ENCODE assay signal across 30 cellular contexts in the genomic region with DNA sequence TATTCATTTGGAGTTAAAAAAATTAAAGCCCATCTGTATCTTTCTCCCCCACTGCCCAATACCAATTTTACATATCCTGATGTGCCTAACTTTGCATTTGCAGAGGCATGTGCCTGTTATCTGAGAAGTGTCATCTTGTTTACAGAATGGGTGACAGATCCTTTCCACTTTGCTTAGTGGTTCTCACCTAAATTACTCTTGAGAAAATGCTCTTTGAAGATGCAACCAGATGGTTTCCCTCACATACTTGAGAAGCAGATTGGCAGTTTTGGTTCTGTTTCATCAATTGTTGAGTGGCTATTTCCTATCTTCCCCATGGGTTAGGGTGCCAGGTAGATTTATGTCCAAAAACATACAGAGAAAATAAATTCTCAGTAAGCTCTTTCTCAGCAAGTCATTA.
"Had no signal": no experiment of that assay in that cellular context is flagged by ENCODE, and none has a peak within 500 bp of the region (broad histone marks: within the 10 kb centered on the region; RNA-seq: fewer than 3 reads in every experiment).

No MANE protein-coding gene starts in this region.

- H3K27ac Mint-ChIP-seq: activated CD4-positive, alpha-beta memory T cell treated with anti-CD3 and anti-CD28 coated beads, Interleukin-2, amount 10 ng/mL, durations not matched to agents 7 days and 5 days; activated CD4-positive, alpha-beta T cell treated with anti-CD3 and anti-CD28 coated beads for 36 hours; activated naive CD4-positive, alpha-beta T cell treated with anti-CD3 and anti-CD28 coated beads for 36 hours; activated naive CD8-positive, alpha-beta T cell; activated T-helper 17 cell treated with anti-CD3 and anti-CD28 coated beads, Interleukin-2, amount 50 U/mL, for 72 hours; brain; T-cell had no signal

- H3K27ac ChIP-seq: SK-N-MC, VCaP had no signal

- H3K27me3 Mint-ChIP-seq: activated CD4-positive, alpha-beta memory T cell treated with anti-CD3 and anti-CD28 coated beads, Interleukin-2, amount 10 ng/mL, durations not matched to agents 7 days and 5 days; activated CD4-positive, alpha-beta T cell treated with anti-CD3 and anti-CD28 coated beads for 36 hours; activated naive CD8-positive, alpha-beta T cell; activated T-helper 17 cell treated with anti-CD3 and anti-CD28 coated beads, Interleukin-2, amount 50 U/mL, for 72 hours; central memory CD8-positive, alpha-beta T cell; T-cell had no signal

- FAIRE-seq: astrocyte, TTC549 had no signal

- H3K36me3 Mint-ChIP-seq: activated naive CD8-positive, alpha-beta T cell; brain; T-cell had no signal

- H3K4me3 Mint-ChIP-seq: activated CD4-positive, alpha-beta memory T cell treated with anti-CD3 and anti-CD28 coated beads, Interleukin-2, amount 10 ng/mL, durations not matched to agents 7 days and 5 days; activated CD4-positive, alpha-beta T cell treated with anti-CD3 and anti-CD28 coated beads for 36 hours; activated naive CD4-positive, alpha-beta T cell treated with anti-CD3 and anti-CD28 coated beads for 36 hours; activated naive CD8-positive, alpha-beta T cell; activated T-helper 17 cell treated with anti-CD3 and anti-CD28 coated beads, Interleukin-2, amount 50 U/mL, for 72 hours; brain; central memory CD8-positive, alpha-beta T cell; T-cell had no signal

- H3K4me3 ChIP-seq: SK-N-MC had no signal

- ATAC-seq: activated CD4-positive, alpha-beta T cell treated with anti-CD3 and anti-CD28 coated beads for 36 hours; activated T-helper 17 cell treated with anti-CD3 and anti-CD28 coated beads, Interleukin-2, amount 50 U/mL, for 72 hours; Panc1; Right ventricle myocardium inferior; T-cell had no signal

- DNase-seq: activated CD4-positive, alpha-beta memory T cell treated with anti-CD3 and anti-CD28 coated beads, Interleukin-2, amount 10 ng/mL, durations not matched to agents 7 days and 5 days; activated CD4-positive, alpha-beta T cell treated with anti-CD3 and anti-CD28 coated beads for 36 hours; activated CD4-positive, alpha-beta T cell treated with anti-CD3 and anti-CD28 coated beads, Interleukin-2, amount 50 U/mL, for 1 hour; activated gamma-delta T cell; activated naive CD4-positive, alpha-beta T cell treated with anti-CD3 and anti-CD28 coated beads for 36 hours; activated T-cell treated with anti-CD3 and anti-CD28 coated beads for 4 hours; activated T-cell treated with anti-CD3 and anti-CD28 coated beads, Interleukin-2, amount 50 U/mL, for 48 hours; amygdala; Karpas-422; NCI-H1105 treated with DMSO at 0.1 percent for 48 hours; NCI-H146; NCI-H2029 treated with DMSO at 0.1 percent for 48 hours; NCI-H446; NCI-H69; NK-92 treated with Interleukin-12 subunit alpha and Interleukin-12 subunit beta, amount 100 ng/mL, for 24 hours; OCI-M1; RPMI8226; T-cell; T-helper 2 cell; T1000 had no signal

- H3K4me1 Mint-ChIP-seq: activated CD4-positive, alpha-beta memory T cell treated with anti-CD3 and anti-CD28 coated beads, Interleukin-2, amount 10 ng/mL, durations not matched to agents 7 days and 5 days; activated CD4-positive, alpha-beta T cell treated with anti-CD3 and anti-CD28 coated beads for 36 hours; activated T-helper 17 cell treated with anti-CD3 and anti-CD28 coated beads, Interleukin-2, amount 50 U/mL, for 72 hours; brain; central memory CD8-positive, alpha-beta T cell; T-cell had no signal
